In the genomic region with DNA sequence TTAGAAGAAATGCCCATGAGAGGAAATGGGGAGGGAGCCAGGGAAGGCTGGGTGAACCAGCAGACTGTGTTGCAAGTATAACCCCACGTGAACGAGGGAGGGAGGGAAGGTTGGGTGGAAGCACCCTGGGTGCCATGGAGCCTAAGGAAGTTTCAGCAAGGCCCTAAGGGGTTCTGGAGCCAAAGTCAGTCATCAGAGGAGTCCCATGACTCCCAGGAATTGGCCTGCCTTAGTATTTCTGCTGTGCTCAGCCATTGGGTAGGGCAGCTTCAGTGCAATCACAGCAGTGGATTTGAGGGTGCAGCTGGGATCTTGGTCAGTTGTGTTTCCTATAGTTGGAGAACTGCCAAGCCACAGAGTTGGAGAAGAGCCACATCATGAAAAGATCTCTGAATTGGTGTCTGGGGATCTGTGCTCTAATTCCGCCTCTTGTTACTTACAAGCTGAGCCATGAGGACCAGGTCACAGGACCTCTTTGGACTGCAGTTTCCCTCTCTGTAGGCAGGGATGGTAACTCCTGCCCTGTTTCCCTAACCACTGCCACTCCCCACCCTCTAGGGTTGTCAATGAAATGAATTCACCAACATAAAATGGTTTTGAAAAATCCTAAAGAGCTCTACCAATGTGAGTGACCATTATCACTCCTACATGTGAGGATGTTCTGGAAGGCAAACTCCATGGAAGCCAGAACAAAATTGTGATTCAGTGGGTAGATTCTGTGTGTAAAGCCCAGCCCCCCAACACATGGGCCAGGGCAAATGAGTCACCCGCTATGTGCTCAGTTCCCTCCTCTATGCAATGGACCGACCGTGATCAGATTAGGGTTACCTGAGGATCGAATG, we compare ENCODE assay signal across 10 cellular contexts.
DNase-seq lines count a peak whose midpoint lies in the region; ATAC-seq and TF ChIP-seq lines count a peak whose summit lies in the region.
"Had no signal": no experiment of that assay in that cellular context is flagged by ENCODE, and none has a peak within 500 bp of the region (broad histone marks: within the 10 kb centered on the region; RNA-seq: fewer than 3 reads in every experiment).

No MANE protein-coding gene starts in this region.

- WGBS in upper lobe of left lung, 2 donors, result 73 to 75% methylated on average over 7 of the region's 7 CpGs

- TF ChIP-seq CTCF in ascending aorta (IDR thresholded peaks at IDR 0.05), result no peak
- no peak for TF ChIP-seq CTCF in upper lobe of left lung (IDR thresholded peaks at IDR 0.05)

- H3K4me3 ChIP-seq in ascending aorta (no peak overlapping the region), upper lobe of left lung (no peak overlapping the region), HAP-1 (no peak overlapping the region)
- H3K4me3 ChIP-seq: hepatocyte, uterus had no signal

- no peaks in the 10 kb centered on the region for H3K9me3 ChIP-seq in ascending aorta
- no peaks in the 10 kb centered on the region for H3K9me3 ChIP-seq in upper lobe of left lung
- H3K9me3 ChIP-seq in HAP-1, result no peaks in the 10 kb centered on the region
- H3K9me3 ChIP-seq: uterus had no signal

- no peaks in the 10 kb centered on the region for H3K36me3 ChIP-seq in ascending aorta
- no peaks in the 10 kb centered on the region for H3K36me3 ChIP-seq in upper lobe of left lung
- no peaks in the 10 kb centered on the region for H3K36me3 ChIP-seq in HAP-1 (replicated peaks)
- H3K36me3 ChIP-seq: uterus had no signal

- no peaks in the 10 kb centered on the region for H3K4me1 ChIP-seq in ascending aorta
- H3K4me1 ChIP-seq in upper lobe of left lung, result no peaks in the 10 kb centered on the region
- no peaks in the 10 kb centered on the region for H3K4me1 ChIP-seq in HAP-1
- H3K4me1 ChIP-seq: uterus had no signal

- in situ Hi-C loops in HAP-1 (cut with MboI; ENCODE audit: low sequenced_read_pairs), result no loop called here

- intact Hi-C loops in ascending aorta (cut with DNase I), result no loop called here

- no peaks in the 10 kb centered on the region for H3K27me3 ChIP-seq in ascending aorta
- H3K27me3 ChIP-seq in upper lobe of left lung, result no peaks in the 10 kb centered on the region
- H3K27me3 ChIP-seq in HAP-1 (ENCODE audit: low read depth), result peaks cover 9% of the 10 kb centered on the region
- H3K27me3 ChIP-seq: hepatocyte, uterus had no signal

- no peak for TF ChIP-seq POLR2A in upper lobe of left lung (IDR thresholded peaks at IDR 0.05)

- no peak for TF ChIP-seq EP300 in upper lobe of left lung (IDR thresholded peaks at IDR 0.05)

- H3K27ac ChIP-seq in ascending aorta, result no peak overlapping the region
- peak overlapping the region in 1 of 4 donors; percentile 43 for H3K27ac ChIP-seq in upper lobe of left lung
- H3K27ac ChIP-seq: hepatocyte, uterus had no signal

- ATAC-seq in upper lobe of left lung (ENCODE audit: low FRiP score in 2 of 2) (peak; percentile 25 to 84), HG03432 (IDR thresholded peaks at IDR 0.05; ENCODE audit: unreplicated experiment) (no peak)

- DNase-seq in NCI-H2107 treated with DMSO at 0.1 percent for 48 hours (lab: John Stamatoyannopoulos, UW; ENCODE audit: unreplicated experiment) (peak; percentile 15), NCI-H2107 (lab: John Stamatoyannopoulos, UW) (no peak), ascending aorta (ENCODE audit: low spot score in 2 of 2) (peak; percentile 17 to 68), inferior parietal cortex (ENCODE audit: extremely low spot score) (peak; percentile 6), upper lobe of left lung (peak in 1 of 2 donors; percentile 60), HAP-1 (ENCODE audit: low spot score in 2 of 2) (no peak), NCI-H2196 treated with DMSO at 0.1 percent for 48 hours (lab: John Stamatoyannopoulos, UW; ENCODE audit: unreplicated experiment) (no peak)

Comparison
In these comparisons a context has a peak if more than half of its experiments do, and no peak if none do; other contexts are left out.
1. DNase-seq: peak in NCI-H2107 treated with DMSO at 0.1 percent for 48 hours (single experiment), ascending aorta (2 of 2) and inferior parietal cortex (single experiment); none in NCI-H2107 (single experiment), HAP-1 (0 of 2) and NCI-H2196 treated with DMSO at 0.1 percent for 48 hours (single experiment).